In the genomic region with DNA sequence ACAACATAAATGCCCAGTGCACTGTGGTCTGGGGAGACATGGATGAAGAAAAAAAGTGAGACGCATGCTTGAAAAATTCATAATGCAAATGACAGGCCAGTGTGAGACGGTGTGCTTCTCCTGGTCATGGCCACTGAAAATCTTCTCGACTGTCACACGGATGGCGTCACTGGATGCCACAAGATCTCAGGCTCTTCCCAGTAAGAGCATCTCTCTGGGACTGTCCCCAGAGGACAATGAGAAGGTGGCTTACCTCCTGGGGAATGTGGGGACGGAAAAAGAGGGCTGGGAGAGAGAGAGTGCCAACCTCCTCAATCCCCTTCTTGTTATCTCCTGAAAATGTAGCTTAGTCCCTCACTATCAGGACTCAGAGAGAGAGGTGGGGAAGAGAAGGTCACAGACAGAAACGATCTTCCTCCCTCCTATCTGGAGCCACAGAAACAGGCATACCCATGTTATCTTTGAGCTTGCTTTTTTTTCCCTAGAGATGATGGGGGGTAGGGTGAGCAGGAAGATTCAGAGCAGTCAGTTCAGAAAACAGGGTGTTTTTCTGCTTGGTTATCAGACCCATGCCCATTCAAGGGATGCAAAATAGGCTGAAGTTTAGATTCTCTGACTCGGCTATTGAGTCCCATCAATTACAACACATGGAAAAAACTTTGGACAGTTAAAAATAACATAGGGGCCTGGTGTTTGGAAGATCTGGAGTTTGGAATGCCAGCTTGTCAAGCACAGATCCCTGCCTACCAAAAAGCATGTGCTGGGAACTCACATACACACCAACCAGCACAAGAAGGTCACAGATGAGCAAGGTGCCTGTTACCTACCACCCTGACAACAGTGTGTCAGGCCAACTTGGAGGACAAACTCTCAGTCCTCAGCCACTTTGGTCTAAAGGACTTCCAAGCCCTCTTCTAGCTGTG, we compare ENCODE assay signal across 1 cellular context.
A peak's percentile ranks its signal among the peaks of the same experiment; 100 is the strongest.
TF ChIP-seq lines count a peak whose summit lies in the region.

No MANE protein-coding gene starts in this region.

TF ChIP-seq in K562, 482 proteins besides CTCF, POLR2A, EP300 and RAD21 (continued from another document and continues in another):
- no peak for TF ChIP-seq NBN (IDR thresholded peaks at IDR 0.05; ENCODE audit: low read depth)
- TF ChIP-seq FIP1L1 (IDR thresholded peaks at IDR 0.05; ENCODE audit: low read depth, low read length, poor library complexity, severe bottlenecking), result no peak
- no peak for TF ChIP-seq RBM14 (IDR thresholded peaks at IDR 0.05; ENCODE audit: borderline replicate concordance, insufficient read depth, low read depth, low read length)
- no peak for TF ChIP-seq ARID2 (IDR thresholded peaks at IDR 0.05)
- TF ChIP-seq ERF (CRISPR knock-in tag; IDR thresholded peaks at IDR 0.05), result no peak
- TF ChIP-seq, protein P1, sequence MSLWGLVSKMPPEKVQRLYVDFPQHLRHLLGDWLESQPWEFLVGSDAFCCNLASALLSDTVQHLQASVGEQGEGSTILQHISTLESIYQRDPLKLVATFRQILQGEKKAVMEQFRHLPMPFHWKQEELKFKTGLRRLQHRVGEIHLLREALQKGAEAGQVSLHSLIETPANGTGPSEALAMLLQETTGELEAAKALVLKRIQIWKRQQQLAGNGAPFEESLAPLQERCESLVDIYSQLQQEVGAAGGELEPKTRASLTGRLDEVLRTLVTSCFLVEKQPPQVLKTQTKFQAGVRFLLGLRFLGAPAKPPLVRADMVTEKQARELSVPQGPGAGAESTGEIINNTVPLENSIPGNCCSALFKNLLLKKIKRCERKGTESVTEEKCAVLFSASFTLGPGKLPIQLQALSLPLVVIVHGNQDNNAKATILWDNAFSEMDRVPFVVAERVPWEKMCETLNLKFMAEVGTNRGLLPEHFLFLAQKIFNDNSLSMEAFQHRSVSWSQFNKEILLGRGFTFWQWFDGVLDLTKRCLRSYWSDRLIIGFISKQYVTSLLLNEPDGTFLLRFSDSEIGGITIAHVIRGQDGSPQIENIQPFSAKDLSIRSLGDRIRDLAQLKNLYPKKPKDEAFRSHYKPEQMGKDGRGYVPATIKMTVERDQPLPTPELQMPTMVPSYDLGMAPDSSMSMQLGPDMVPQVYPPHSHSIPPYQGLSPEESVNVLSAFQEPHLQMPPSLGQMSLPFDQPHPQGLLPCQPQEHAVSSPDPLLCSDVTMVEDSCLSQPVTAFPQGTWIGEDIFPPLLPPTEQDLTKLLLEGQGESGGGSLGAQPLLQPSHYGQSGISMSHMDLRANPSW (CRISPR knock-in tag; IDR thresholded peaks at IDR 0.05), result no peak
- no peak for TF ChIP-seq TGIF2 (CRISPR knock-in tag; IDR thresholded peaks at IDR 0.05)
- TF ChIP-seq, protein P2, sequence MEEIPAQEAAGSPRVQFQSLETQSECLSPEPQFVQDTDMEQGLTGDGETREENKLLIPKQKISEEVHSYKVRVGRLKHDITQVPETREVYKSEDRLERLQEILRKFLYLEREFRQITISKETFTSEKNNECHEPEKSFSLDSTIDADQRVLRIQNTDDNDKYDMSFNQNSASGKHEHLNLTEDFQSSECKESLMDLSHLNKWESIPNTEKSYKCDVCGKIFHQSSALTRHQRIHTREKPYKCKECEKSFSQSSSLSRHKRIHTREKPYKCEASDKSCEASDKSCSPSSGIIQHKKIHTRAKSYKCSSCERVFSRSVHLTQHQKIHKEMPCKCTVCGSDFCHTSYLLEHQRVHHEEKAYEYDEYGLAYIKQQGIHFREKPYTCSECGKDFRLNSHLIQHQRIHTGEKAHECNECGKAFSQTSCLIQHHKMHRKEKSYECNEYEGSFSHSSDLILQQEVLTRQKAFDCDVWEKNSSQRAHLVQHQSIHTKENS (CRISPR knock-in tag; IDR thresholded peaks at IDR 0.05), result no peak
- TF ChIP-seq ZNF174 (CRISPR knock-in tag; IDR thresholded peaks at IDR 0.05), result no peak
- TF ChIP-seq ZNF121 (CRISPR knock-in tag; conservative IDR thresholded peaks at IDR 0.05), result no peak
- no peak for TF ChIP-seq ZC3H8 (IDR thresholded peaks at IDR 0.05)
- TF ChIP-seq CHD2 (IDR thresholded peaks at IDR 0.05; ENCODE audit: low read depth, low read length), result no peak
- TF ChIP-seq JUND (IDR thresholded peaks at IDR 0.05; ENCODE audit: borderline replicate concordance, low read depth, low read length), result 0 out of 2 replicates have a peak, but pooled peaks have one; percentile 21
- 0 out of 3 replicates have a peak, but pooled peaks have one; percentile 37 for TF ChIP-seq JUND (tag; IDR thresholded peaks at IDR 0.05; ENCODE audit: borderline replicate concordance, low read depth, low read length)
- no peak for TF ChIP-seq ESRRA (IDR thresholded peaks at IDR 0.05; ENCODE audit: borderline replicate concordance, low read depth)
- TF ChIP-seq NEUROD1 (IDR thresholded peaks at IDR 0.05; ENCODE audit: borderline replicate concordance, low read depth, low read length, partially characterized antibody), result no peak
- TF ChIP-seq ZKSCAN1 (IDR thresholded peaks at IDR 0.05; ENCODE audit: low read depth, low read length), result no peak
- TF ChIP-seq ZSCAN32 (CRISPR knock-in tag; IDR thresholded peaks at IDR 0.05), result no peak
- no peak for TF ChIP-seq MBD2 (IDR thresholded peaks at IDR 0.05; ENCODE audit: borderline replicate concordance, low read depth)
- peak; percentile 90 for TF ChIP-seq CBFA2T3 (IDR thresholded peaks at IDR 0.05)
- TF ChIP-seq TAL1 (IDR thresholded peaks at IDR 0.05), result peak; percentile 65; the same call in 1 of the 2 replicates
- TF ChIP-seq HDAC1 (IDR thresholded peaks at IDR 0.05), result peak in 1 of 2 experiments; percentile 92; a peak in 2 of 4 replicates
- TF ChIP-seq, protein P3, sequence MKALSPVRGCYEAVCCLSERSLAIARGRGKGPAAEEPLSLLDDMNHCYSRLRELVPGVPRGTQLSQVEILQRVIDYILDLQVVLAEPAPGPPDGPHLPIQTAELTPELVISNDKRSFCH (CRISPR knock-in tag; IDR thresholded peaks at IDR 0.05), result no peak
- TF ChIP-seq, protein P3 (tag; IDR thresholded peaks at IDR 0.05), result peak; percentile 87
- TF ChIP-seq WHSC1 (IDR thresholded peaks at IDR 0.05; ENCODE audit: low read length), result no peak
- TF ChIP-seq HDAC2 (IDR thresholded peaks at IDR 0.05), result 0 out of 2 replicates have a peak, but pooled peaks have one; percentile 25
- TF ChIP-seq IFI16 (CRISPR knock-in tag; IDR thresholded peaks at IDR 0.05), result no peak
- no peak for TF ChIP-seq XRCC3 (IDR thresholded peaks at IDR 0.05)
- no peak for TF ChIP-seq ZNF445 (CRISPR knock-in tag; IDR thresholded peaks at IDR 0.05; ENCODE audit: low read depth)
- TF ChIP-seq KDM2B (CRISPR knock-in tag; IDR thresholded peaks at IDR 0.05), result no peak
- no peak for TF ChIP-seq MTA1 (IDR thresholded peaks at IDR 0.05; ENCODE audit: borderline replicate concordance)
- TF ChIP-seq SREBF1 (IDR thresholded peaks at IDR 0.05; ENCODE audit: borderline replicate concordance, low read depth, low read length), result no peak
- no peak for TF ChIP-seq POLR3G (IDR thresholded peaks at IDR 0.05; ENCODE audit: extremely low read depth, insufficient read length, insufficient replicate concordance)
- no peak for TF ChIP-seq ZNF668 (CRISPR knock-in tag; IDR thresholded peaks at IDR 0.05)
- no peak for TF ChIP-seq KLF13 (tag; IDR thresholded peaks at IDR 0.05; ENCODE audit: borderline replicate concordance, low read depth)
- TF ChIP-seq HDGF (IDR thresholded peaks at IDR 0.05), result no peak
- TF ChIP-seq, protein P4, sequence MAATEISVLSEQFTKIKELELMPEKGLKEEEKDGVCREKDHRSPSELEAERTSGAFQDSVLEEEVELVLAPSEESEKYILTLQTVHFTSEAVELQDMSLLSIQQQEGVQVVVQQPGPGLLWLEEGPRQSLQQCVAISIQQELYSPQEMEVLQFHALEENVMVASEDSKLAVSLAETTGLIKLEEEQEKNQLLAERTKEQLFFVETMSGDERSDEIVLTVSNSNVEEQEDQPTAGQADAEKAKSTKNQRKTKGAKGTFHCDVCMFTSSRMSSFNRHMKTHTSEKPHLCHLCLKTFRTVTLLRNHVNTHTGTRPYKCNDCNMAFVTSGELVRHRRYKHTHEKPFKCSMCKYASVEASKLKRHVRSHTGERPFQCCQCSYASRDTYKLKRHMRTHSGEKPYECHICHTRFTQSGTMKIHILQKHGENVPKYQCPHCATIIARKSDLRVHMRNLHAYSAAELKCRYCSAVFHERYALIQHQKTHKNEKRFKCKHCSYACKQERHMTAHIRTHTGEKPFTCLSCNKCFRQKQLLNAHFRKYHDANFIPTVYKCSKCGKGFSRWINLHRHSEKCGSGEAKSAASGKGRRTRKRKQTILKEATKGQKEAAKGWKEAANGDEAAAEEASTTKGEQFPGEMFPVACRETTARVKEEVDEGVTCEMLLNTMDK (IDR thresholded peaks at IDR 0.05; ENCODE audit: borderline replicate concordance, insufficient read depth, low read depth, low read length, poor library complexity, severe bottlenecking), result no peak
- TF ChIP-seq ZNF583 (CRISPR knock-in tag; IDR thresholded peaks at IDR 0.05), result no peak
- no peak for TF ChIP-seq ZNF316 (IDR thresholded peaks at IDR 0.05)
- 0 out of 2 replicates have a peak, but pooled peaks have one; percentile 30 for TF ChIP-seq SOX6 (IDR thresholded peaks at IDR 0.05)
- no peak for TF ChIP-seq NR2C1 (IDR thresholded peaks at IDR 0.05)
- TF ChIP-seq NR2C1 (tag; IDR thresholded peaks at IDR 0.05), result 0 out of 2 replicates have a peak, but pooled peaks have one; percentile 24
- TF ChIP-seq SMARCA4 (IDR thresholded peaks at IDR 0.05), result peak; percentile 48; the same call in 1 of the 2 replicates
- no peak for TF ChIP-seq BRF1 (IDR thresholded peaks at IDR 0.05; ENCODE audit: borderline replicate concordance, extremely low read depth, insufficient read length)
- TF ChIP-seq YBX1 (IDR thresholded peaks at IDR 0.05), result no peak
- TF ChIP-seq MED1 (CRISPR knock-in tag; IDR thresholded peaks at IDR 0.05; ENCODE audit: borderline replicate concordance), result no peak
- no peak for TF ChIP-seq ZBTB1 (CRISPR knock-in tag; IDR thresholded peaks at IDR 0.05; ENCODE audit: borderline replicate concordance, low read depth)
- peak in 1 of 2 experiments; percentile 82; a peak in 3 of 4 replicates for TF ChIP-seq RCOR1 (IDR thresholded peaks at IDR 0.05; ENCODE audit: borderline replicate concordance in 1 of 2, low read depth in 2 of 2, low read length in 2 of 2)
- TF ChIP-seq, protein P5, sequence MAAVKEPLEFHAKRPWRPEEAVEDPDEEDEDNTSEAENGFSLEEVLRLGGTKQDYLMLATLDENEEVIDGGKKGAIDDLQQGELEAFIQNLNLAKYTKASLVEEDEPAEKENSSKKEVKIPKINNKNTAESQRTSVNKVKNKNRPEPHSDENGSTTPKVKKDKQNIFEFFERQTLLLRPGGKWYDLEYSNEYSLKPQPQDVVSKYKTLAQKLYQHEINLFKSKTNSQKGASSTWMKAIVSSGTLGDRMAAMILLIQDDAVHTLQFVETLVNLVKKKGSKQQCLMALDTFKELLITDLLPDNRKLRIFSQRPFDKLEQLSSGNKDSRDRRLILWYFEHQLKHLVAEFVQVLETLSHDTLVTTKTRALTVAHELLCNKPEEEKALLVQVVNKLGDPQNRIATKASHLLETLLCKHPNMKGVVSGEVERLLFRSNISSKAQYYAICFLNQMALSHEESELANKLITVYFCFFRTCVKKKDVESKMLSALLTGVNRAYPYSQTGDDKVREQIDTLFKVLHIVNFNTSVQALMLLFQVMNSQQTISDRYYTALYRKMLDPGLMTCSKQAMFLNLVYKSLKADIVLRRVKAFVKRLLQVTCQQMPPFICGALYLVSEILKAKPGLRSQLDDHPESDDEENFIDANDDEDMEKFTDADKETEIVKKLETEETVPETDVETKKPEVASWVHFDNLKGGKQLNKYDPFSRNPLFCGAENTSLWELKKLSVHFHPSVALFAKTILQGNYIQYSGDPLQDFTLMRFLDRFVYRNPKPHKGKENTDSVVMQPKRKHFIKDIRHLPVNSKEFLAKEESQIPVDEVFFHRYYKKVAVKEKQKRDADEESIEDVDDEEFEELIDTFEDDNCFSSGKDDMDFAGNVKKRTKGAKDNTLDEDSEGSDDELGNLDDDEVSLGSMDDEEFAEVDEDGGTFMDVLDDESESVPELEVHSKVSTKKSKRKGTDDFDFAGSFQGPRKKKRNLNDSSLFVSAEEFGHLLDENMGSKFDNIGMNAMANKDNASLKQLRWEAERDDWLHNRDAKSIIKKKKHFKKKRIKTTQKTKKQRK (IDR thresholded peaks at IDR 0.05; ENCODE audit: borderline replicate concordance, low read depth, low read length), result no peak
- TF ChIP-seq, protein P6, sequence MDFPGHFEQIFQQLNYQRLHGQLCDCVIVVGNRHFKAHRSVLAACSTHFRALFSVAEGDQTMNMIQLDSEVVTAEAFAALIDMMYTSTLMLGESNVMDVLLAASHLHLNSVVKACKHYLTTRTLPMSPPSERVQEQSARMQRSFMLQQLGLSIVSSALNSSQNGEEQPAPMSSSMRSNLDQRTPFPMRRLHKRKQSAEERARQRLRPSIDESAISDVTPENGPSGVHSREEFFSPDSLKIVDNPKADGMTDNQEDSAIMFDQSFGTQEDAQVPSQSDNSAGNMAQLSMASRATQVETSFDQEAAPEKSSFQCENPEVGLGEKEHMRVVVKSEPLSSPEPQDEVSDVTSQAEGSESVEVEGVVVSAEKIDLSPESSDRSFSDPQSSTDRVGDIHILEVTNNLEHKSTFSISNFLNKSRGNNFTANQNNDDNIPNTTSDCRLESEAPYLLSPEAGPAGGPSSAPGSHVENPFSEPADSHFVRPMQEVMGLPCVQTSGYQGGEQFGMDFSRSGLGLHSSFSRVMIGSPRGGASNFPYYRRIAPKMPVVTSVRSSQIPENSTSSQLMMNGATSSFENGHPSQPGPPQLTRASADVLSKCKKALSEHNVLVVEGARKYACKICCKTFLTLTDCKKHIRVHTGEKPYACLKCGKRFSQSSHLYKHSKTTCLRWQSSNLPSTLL (IDR thresholded peaks at IDR 0.05), result no peak
- TF ChIP-seq FOXK1 (CRISPR knock-in tag; IDR thresholded peaks at IDR 0.05; ENCODE audit: borderline replicate concordance), result no peak
- TF ChIP-seq FOXK2 (conservative IDR thresholded peaks at IDR 0.05 in 1 of 2, IDR thresholded peaks at IDR 0.05 in 1 of 2; ENCODE audit: low read depth in 2 of 2), result 0 out of 4 replicates have a peak, but pooled peaks of 1 of the 2 experiments have one; percentile 16
